Comparison of ENCODE assay signal across 8 cellular contexts in genomic region chr22:36467946-36468345, GRCh38. TPM values are rescaled to one million over a fixed set of nuclear protein-coding genes. Genes with fewer than 3 reads are reported as not detected.
DNase-seq lines count a peak whose midpoint lies in the region; ATAC-seq, FAIRE-seq and TF ChIP-seq lines count a peak whose summit lies in the region.

No MANE protein-coding gene starts in this region.

- intact Hi-C loops in sigmoid colon (cut with DNase I), result loop anchor here (5.0 kb wide), 1 partner anchor 141 kb away; no protein-coding TSS in a partner anchor

- no peak for TF ChIP-seq POLR2A in sigmoid colon (IDR thresholded peaks at IDR 0.05)

- DNase-seq in GF-D8 (lab: John Stamatoyannopoulos, UW), result peak; percentile 82
- DNase-seq in RCC 7860 (ENCODE audit: low spot score), result peak; percentile 94
- peak; percentile 76 for DNase-seq in dedifferentiated amniotic fluid mesenchymal stem cell (ENCODE audit: extremely low spot score)
- no peak for DNase-seq in sigmoid colon
- DNase-seq in NCI-H128 (lab: John Stamatoyannopoulos, UW; ENCODE audit: unreplicated experiment), result no peak
- no peak for DNase-seq in GM20000 (ENCODE audit: low spot score)

- no peaks in the 10 kb centered on the region for H3K27me3 ChIP-seq in sigmoid colon

- no peak overlapping the region for H3K4me3 ChIP-seq in sigmoid colon

- WGBS in sigmoid colon, 2 donors, result 59 to 79% methylated on average over 7 of the region's 7 CpGs

- ATAC-seq in GM19467 (IDR thresholded peaks at IDR 0.05; ENCODE audit: unreplicated experiment) (no peak), GM21360 (IDR thresholded peaks at IDR 0.05; ENCODE audit: unreplicated experiment) (no peak)

- H3K9me3 ChIP-seq in sigmoid colon, result no peaks in the 10 kb centered on the region

- peak; percentile 88 for FAIRE-seq in RCC 7860 (lab: Jason Lieb, UNC)

- H3K4me1 ChIP-seq in sigmoid colon, result peaks cover 0 to 72% (median 65%) of the 10 kb centered on the region in 4 donors

- peak overlapping the region; percentile 87 to 98 (median 94) for H3K27ac ChIP-seq in sigmoid colon

- TF ChIP-seq CTCF in sigmoid colon (IDR thresholded peaks at IDR 0.05) (no peak), GM20000 (IDR thresholded peaks at IDR 0.05; ENCODE audit: extremely low read depth, missing control alignments) (no peak)

- no peak for TF ChIP-seq EP300 in sigmoid colon (IDR thresholded peaks at IDR 0.05)

- H3K36me3 ChIP-seq in sigmoid colon, result peaks cover 0 to 4% (median 0%) of the 10 kb centered on the region in 4 donors

RNA-seq across cellular contexts. Expression of gene TXN2, which starts 13.5 kb away (rescaled TPM):
- total RNA-seq in sigmoid colon, result 10 to 100 TPM; 43.2 to 72.2 (median 61.9) TPM
- polyA plus RNA-seq in sigmoid colon, result 100 to 1,000 TPM; 145 to 181 (median 171) TPM

RNA-seq across cellular contexts. Expression of gene FOXRED2, which starts 38.9 kb away (rescaled TPM):
- total RNA-seq in sigmoid colon, result 1 to 10 TPM; 4.2 to 4.8 (median 4.7) TPM
- 1 to 10 TPM in 1 of 3 donors, under 1 TPM in 2; under 0.01 to 5.4 (median 0.69) TPM for polyA plus RNA-seq in sigmoid colon

Comparison
In these comparisons a context has a peak if more than half of its experiments do, and no peak if none do; other contexts are left out.
1. DNase-seq: peak in GF-D8 (single experiment), RCC 7860 (single experiment) and dedifferentiated amniotic fluid mesenchymal stem cell (single experiment); none in sigmoid colon (single experiment), NCI-H128 (single experiment) and GM20000 (single experiment).